20 cellular contexts compared by ENCODE assay signal in the genomic region with DNA sequence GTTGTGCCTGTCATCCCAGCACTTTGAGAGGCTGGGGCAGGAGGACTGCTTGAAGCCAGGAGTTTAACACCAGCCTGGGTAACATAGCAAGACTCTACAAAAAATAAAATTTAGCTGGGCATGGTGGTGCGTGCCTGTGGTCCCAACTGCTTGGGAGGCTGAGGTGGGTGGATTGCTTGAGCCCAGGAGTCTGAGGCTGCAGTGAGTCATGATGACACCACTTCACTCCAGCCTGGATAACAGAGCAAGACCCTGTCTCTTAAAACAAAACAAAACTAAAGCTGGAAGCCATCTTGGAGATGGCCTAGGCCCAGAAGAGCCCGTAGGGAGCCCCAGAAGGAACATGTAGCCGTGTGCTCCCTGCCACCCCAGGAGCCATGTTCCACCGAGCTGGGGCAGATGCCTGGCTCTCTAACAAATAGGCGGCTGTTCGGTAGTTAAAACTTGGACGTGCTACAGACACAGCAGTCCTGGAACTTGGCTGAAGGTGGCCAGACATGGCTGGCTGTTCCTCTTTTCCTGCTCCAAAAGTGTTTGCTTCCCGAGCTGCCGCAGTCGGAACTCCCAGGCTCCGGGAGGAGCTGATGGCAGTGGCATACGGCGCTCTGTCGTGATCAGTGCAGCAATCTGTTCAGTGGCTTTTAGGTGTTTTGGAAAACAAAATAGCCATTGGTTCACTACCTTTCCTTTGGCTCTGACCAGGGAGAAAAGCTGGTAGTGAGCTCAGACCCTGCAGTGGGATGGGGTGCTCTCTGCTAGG. TPM values are rescaled to one million over a fixed set of nuclear protein-coding genes. Genes with fewer than 3 reads are reported as not detected.
A peak's percentile ranks its signal among the peaks of the same experiment; 100 is the strongest.
DNase-seq lines count a peak whose midpoint lies in the region; ATAC-seq and TF ChIP-seq lines count a peak whose summit lies in the region.
"Had no signal": no experiment of that assay in that cellular context is flagged by ENCODE, and none has a peak within 500 bp of the region (broad histone marks: within the 10 kb centered on the region; RNA-seq: fewer than 3 reads in every experiment).

No MANE protein-coding gene starts in this region.

- no peak overlapping the region for H2AK5ac ChIP-seq in IMR-90 (ENCODE audit: low read depth, low read length)

- H3K23ac ChIP-seq in IMR-90 (ENCODE audit: low read depth, low read length): no peak overlapping the region

- no peaks in the 10 kb centered on the region for H3K4me1 ChIP-seq in IMR-90 (ENCODE audit: control insufficient read depth, insufficient read depth, low read length)
- H3K4me1 ChIP-seq: SJSA1 had no signal

- H2AK9ac ChIP-seq in IMR-90 (replicated peaks; ENCODE audit: low read depth, low read length, poor library complexity): no peak overlapping the region

- no peak for TF ChIP-seq RAD21 in IMR-90 (IDR thresholded peaks at IDR 0.05; ENCODE audit: low read length)

- CTCF ChIA-PET in IMR-90 (lab: Yijun Ruan, JAX): interaction anchor here (0.6 kb wide), 1 partner anchor 14 kb away, joined by 3 read pairs; no protein-coding TSS in a partner anchor

- no peak overlapping the region for H3K18ac ChIP-seq in IMR-90 (ENCODE audit: low read depth, low read length)

- TF ChIP-seq CTCF in IMR-90 (conservative IDR thresholded peaks at IDR 0.05; ENCODE audit: low read depth, low read length): no peak

- H3K27me3 ChIP-seq in IMR-90 (ENCODE audit: control insufficient read depth, insufficient read depth, low read length): no peaks in the 10 kb centered on the region
- H3K27me3 ChIP-seq: SJSA1, spleen, testis had no signal

- TF ChIP-seq POLR2A in IMR-90 (IDR thresholded peaks at IDR 0.05; ENCODE audit: low read depth, low read length): no peak

- no peak overlapping the region for H3K14ac ChIP-seq in IMR-90 (replicated peaks; ENCODE audit: low read depth, low read length)

- no peak overlapping the region for H2BK20ac ChIP-seq in IMR-90 (ENCODE audit: low read depth, low read length)

- H3K36me3 ChIP-seq in IMR-90 (ENCODE audit: control insufficient read depth, insufficient read depth, low read length): peaks cover 48% of the 10 kb centered on the region

- dilution Hi-C loops in IMR-90 (cut with HindIII; ENCODE audit: low sequenced_read_pairs, unreplicated experiment): no loop called here

- POLR2A ChIA-PET in IMR-90 (lab: Charles Lee; ENCODE audit: unreplicated experiment): no interaction called here

- H3K4me2 ChIP-seq in IMR-90 (ENCODE audit: low read depth, low read length): no peak overlapping the region
- H3K4me2 ChIP-seq: GM23338 had no signal

- H3K56ac ChIP-seq in IMR-90 (ENCODE audit: extremely low read depth, insufficient read depth, low read length): no peak overlapping the region

- no peak overlapping the region for H2BK5ac ChIP-seq in IMR-90 (ENCODE audit: low read depth, low read length, poor library complexity, severe bottlenecking)

- ATAC-seq in IMR-90 (ENCODE audit: low read depth): no peak
- ATAC-seq: activated CD4-positive, alpha-beta T cell treated with anti-CD3 and anti-CD28 coated beads for 36 hours; GM23338; stimulated activated memory B cell treated with anti-CD40 and anti-IgM and Interleukin-4, amounts not matched to agents 10 μg/mL and 1 μg/mL and 100 μg/mL, for 72 hours had no signal

- 85% methylated on average over 6 of the region's 14 CpGs; no CpG with 5 or more reads in 1 of the 2 experiments for WGBS in IMR-90 (ENCODE audit: extremely low coverage in 2 of 2, insufficient read length in 1 of 2), 2 experiments

- H4K5ac ChIP-seq in IMR-90 (ENCODE audit: low read depth, low read length): no peak overlapping the region

- H2BK15ac ChIP-seq in IMR-90 (ENCODE audit: low read depth, low read length): no peak overlapping the region

- no peak overlapping the region for H3K4me3 ChIP-seq in IMR-90 (ENCODE audit: insufficient read depth, low read depth, low read length)
- H3K4me3 ChIP-seq: GM23338, SJSA1, spleen, testis had no signal

- DNase-seq in EL (peak; percentile 29), IMR-90 (peak; percentile 47), cerebellum (ENCODE audit: low spot score) (peak; percentile 71), pons (ENCODE audit: low spot score) (peak; percentile 4), kidney glomerular epithelial cell (lab: John Stamatoyannopoulos, UW) (no peak), T-helper 2 cell (no peak), DMS 273 treated with DMSO at 0.1 percent for 48 hours (lab: John Stamatoyannopoulos, UW) (no peak)
- DNase-seq: activated CD4-positive, alpha-beta T cell treated with anti-CD3 and anti-CD28 coated beads for 36 hours; activated naive CD4-positive, alpha-beta T cell treated with anti-CD3 and anti-CD28 coated beads for 36 hours; dermis blood vessel endothelial cell; KG1; NCI-H146; NCI-H524; spleen; stimulated activated CD4-positive, alpha-beta T cell treated with anti-CD3 and anti-CD28 coated beads, Interleukin-2, amount 100 ng/mL, for 48 hours; T-helper 1 cell; testis had no signal

- no peaks in the 10 kb centered on the region for H3K9me3 ChIP-seq in IMR-90 (ENCODE audit: control insufficient read depth, insufficient read depth, low read length)
- H3K9me3 ChIP-seq: SJSA1, spleen, testis had no signal

- BruUV-seq in IMR-90 (replicated peaks; lab: Mats Ljungman, UMichigan): no TSS peak

- H4K8ac ChIP-seq in IMR-90 (ENCODE audit: low read depth in 2 of 2, low read length in 2 of 2): no peak overlapping the region

- H3K27ac ChIP-seq in IMR-90 (ENCODE audit: insufficient read depth, low read length): no peak overlapping the region
- H3K27ac ChIP-seq: SJSA1, spleen had no signal

- no peak overlapping the region for H4K91ac ChIP-seq in IMR-90 (ENCODE audit: insufficient read depth, low read depth, low read length)

- H3K9ac ChIP-seq in IMR-90 (ENCODE audit: low read depth, low read length): no peak overlapping the region

- intact Hi-C loops in IMR-90 (cut with micrococcal nuclease): no loop called here

- H3K9me1 ChIP-seq in IMR-90 (ENCODE audit: insufficient read depth, low read length): no peaks in the 10 kb centered on the region; the same call in none of the 2 replicates

- in situ Hi-C loops in IMR-90 (cut with MboI; ENCODE audit: low sequenced_read_pairs): no loop called here

- H3K4ac ChIP-seq in IMR-90 (ENCODE audit: low read depth, low read length): no peak overlapping the region

- no peak overlapping the region for H2BK120ac ChIP-seq in IMR-90 (ENCODE audit: low read depth, low read length)

- peaks cover 11 to 40% of the 10 kb centered on the region in 2 experiments; a peak in 3 of 4 replicates for H3K79me1 ChIP-seq in IMR-90 (ENCODE audit: low read depth in 1 of 2, low read length in 2 of 2)

- H2AFZ ChIP-seq in IMR-90 (replicated peaks; ENCODE audit: low read length, poor library complexity): no peak overlapping the region
- H2AFZ ChIP-seq: GM23338 had no signal

- 0 out of 2 replicates have a peak, but pooled peaks cover 5% of the 10 kb centered on the region for H4K20me1 ChIP-seq in IMR-90 (ENCODE audit: insufficient read depth, low read length)

TF ChIP-seq in IMR-90, 13 proteins besides CTCF, POLR2A, EP300 and RAD21:
- TF ChIP-seq MAZ (IDR thresholded peaks at IDR 0.05; ENCODE audit: borderline replicate concordance, low read depth, low read length) (no peak), MXI1 (IDR thresholded peaks at IDR 0.05; ENCODE audit: borderline replicate concordance, low read depth, low read length) (no peak), RCOR1 (IDR thresholded peaks at IDR 0.05; ENCODE audit: insufficient replicate concordance, low read length) (no peak), NFE2L2 (IDR thresholded peaks at IDR 0.05; ENCODE audit: low read depth, low read length) (no peak), CHD1 (IDR thresholded peaks at IDR 0.05; ENCODE audit: low read depth, low read length) (no peak), CEBPB (IDR thresholded peaks at IDR 0.05; ENCODE audit: low read depth, low read length) (no peak), BHLHE40 (IDR thresholded peaks at IDR 0.05; ENCODE audit: low read depth, low read length) (no peak), RFX5 (IDR thresholded peaks at IDR 0.05; ENCODE audit: low read depth, low read length) (no peak), SMC3 (IDR thresholded peaks at IDR 0.05; ENCODE audit: low read depth, low read length) (no peak)
- TF ChIP-seq, protein P1, sequence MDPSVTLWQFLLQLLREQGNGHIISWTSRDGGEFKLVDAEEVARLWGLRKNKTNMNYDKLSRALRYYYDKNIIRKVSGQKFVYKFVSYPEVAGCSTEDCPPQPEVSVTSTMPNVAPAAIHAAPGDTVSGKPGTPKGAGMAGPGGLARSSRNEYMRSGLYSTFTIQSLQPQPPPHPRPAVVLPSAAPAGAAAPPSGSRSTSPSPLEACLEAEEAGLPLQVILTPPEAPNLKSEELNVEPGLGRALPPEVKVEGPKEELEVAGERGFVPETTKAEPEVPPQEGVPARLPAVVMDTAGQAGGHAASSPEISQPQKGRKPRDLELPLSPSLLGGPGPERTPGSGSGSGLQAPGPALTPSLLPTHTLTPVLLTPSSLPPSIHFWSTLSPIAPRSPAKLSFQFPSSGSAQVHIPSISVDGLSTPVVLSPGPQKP (IDR thresholded peaks at IDR 0.05; ENCODE audit: borderline replicate concordance, low read depth, low read length): no peak
- TF ChIP-seq, protein P2, sequence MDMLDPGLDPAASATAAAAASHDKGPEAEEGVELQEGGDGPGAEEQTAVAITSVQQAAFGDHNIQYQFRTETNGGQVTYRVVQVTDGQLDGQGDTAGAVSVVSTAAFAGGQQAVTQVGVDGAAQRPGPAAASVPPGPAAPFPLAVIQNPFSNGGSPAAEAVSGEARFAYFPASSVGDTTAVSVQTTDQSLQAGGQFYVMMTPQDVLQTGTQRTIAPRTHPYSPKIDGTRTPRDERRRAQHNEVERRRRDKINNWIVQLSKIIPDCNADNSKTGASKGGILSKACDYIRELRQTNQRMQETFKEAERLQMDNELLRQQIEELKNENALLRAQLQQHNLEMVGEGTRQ (IDR thresholded peaks at IDR 0.05; ENCODE audit: low read depth, low read length): no peak
TF ChIP-seq in IMR-90: peak in this region for 0.

RNA-seq across cellular contexts. Expression of a gene that starts 37.0 kb away (rescaled TPM):
- total RNA-seq in IMR-90 (2012; rRNA removed) (187 and 235 TPM in 2 replicates), cerebellum (61.2 TPM)
- polyA plus RNA-seq in IMR-90 (2012; rRNA removed): 338 and 349 TPM in 2 replicates
- 134 and 310 TPM in 2 replicates for polyA plus RNA-seq in IMR-90 (2012; cell fraction: cytosol; rRNA removed)
- polyA plus RNA-seq in IMR-90 (2012; cell fraction: nucleus; rRNA removed; ENCODE audit: low replicate concordance): 32.9 and 226 TPM in 2 replicates

RNA-seq across cellular contexts. Expression of a gene that starts 42.3 kb away (rescaled TPM):
- total RNA-seq in IMR-90 (2012; rRNA removed) (3.6 and 4.3 TPM in 2 replicates), cerebellum (2.4 TPM)
- 2.8 and 2.9 TPM in 2 replicates for polyA plus RNA-seq in IMR-90 (2012; rRNA removed)
- 1.6 and 2.4 TPM in 2 replicates for polyA plus RNA-seq in IMR-90 (2012; cell fraction: cytosol; rRNA removed)
- 3.8 and 6.6 TPM in 2 replicates for polyA plus RNA-seq in IMR-90 (2012; cell fraction: nucleus; rRNA removed; ENCODE audit: low replicate concordance)
- polyA plus RNA-seq: GM23338 had no signal

RNA-seq across cellular contexts. Expression of a gene that starts 47.7 kb away (rescaled TPM):
- total RNA-seq in IMR-90 (2012; rRNA removed) (27.8 and 40.0 TPM in 2 replicates), cerebellum (45.4 TPM)
- polyA plus RNA-seq in IMR-90 (2012; rRNA removed): 16.8 and 22.8 TPM in 2 replicates
- polyA plus RNA-seq in IMR-90 (2012; cell fraction: cytosol; rRNA removed): 6.0 and 9.4 TPM in 2 replicates
- polyA plus RNA-seq in IMR-90 (2012; cell fraction: nucleus; rRNA removed; ENCODE audit: low replicate concordance): 4.9 and 22.2 TPM in 2 replicates

Comparison
In these comparisons a context has a peak if more than half of its experiments do, and no peak if none do; other contexts are left out.
1. DNase-seq: peak in EL (single experiment), IMR-90 (single experiment), cerebellum (single experiment) and pons (single experiment); none in kidney glomerular epithelial cell (single experiment), T-helper 2 cell (0 of 5) and DMS 273 treated with DMSO at 0.1 percent for 48 hours (single experiment).